In the genomic region with DNA sequence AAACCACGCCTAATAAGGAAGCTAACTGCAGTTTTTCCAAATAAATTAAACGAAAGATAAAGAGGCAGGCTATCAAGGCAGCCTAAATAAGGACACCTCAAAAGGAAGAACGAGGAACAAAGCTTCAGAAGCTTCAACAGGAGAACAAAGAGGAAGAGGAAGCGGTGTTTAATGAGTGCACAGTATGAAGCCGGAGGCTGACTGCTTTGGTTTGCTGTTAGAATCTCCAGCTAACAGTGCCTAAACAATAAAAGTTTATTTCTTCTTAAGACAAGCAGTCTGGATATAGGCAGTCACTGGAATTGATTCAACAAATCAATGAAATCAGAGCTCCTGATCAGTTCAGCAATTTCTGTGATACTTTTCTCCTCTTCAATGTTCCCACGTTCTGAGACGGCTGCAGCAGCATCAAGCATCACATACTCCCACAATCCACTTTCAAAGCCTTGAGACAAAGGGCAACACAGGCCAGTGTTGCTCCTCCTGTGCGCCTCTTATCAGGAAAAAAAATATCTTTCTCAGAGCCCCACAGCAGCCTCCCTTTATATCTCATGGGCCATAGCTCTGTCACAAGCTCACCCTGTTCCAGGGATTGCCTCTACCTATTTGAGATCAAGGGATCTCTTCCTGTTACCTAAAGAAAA, we compare ENCODE assay signal across 18 cellular contexts.
A peak's percentile ranks its signal among the peaks of the same experiment; 100 is the strongest.
DNase-seq lines count a peak whose midpoint lies in the region; ATAC-seq and TF ChIP-seq lines count a peak whose summit lies in the region.
"Had no signal": no experiment of that assay in that cellular context is flagged by ENCODE, and none has a peak within 500 bp of the region (broad histone marks: within the 10 kb centered on the region; RNA-seq: fewer than 3 reads in every experiment).

No MANE protein-coding gene starts in this region.

- no peak overlapping the region for H3K4me3 ChIP-seq in mucosa of descending colon
- H3K4me3 ChIP-seq in tibial artery, result no peak overlapping the region
- H3K4me3 ChIP-seq: colonic mucosa, esophagus muscularis mucosa, GM12878 had no signal

- no peaks in the 10 kb centered on the region for H3K36me3 Mint-ChIP-seq in WTC11

- no peaks in the 10 kb centered on the region for H3K27me3 Mint-ChIP-seq in WTC11 (ENCODE audit: low read depth)

- peak; percentile 70 for ATAC-seq in WTC11
- peak; percentile 54 for ATAC-seq in mucosa of descending colon
- ATAC-seq: activated T-cell treated with anti-CD3 and anti-CD28 coated beads, Interleukin-2, amount 50 U/mL, for 72 hours; GM12878; left colon had no signal

- peaks cover 69% of the 10 kb centered on the region for H3K4me1 Mint-ChIP-seq in WTC11

- CTCF ChIA-PET in WTC11 (lab: Charles Lee), result interaction anchor here (1.0 to 1.4 kb wide), 2 partner anchors 9 to 14 kb away, joined by 3 read pairs; no protein-coding TSS in a partner anchor

- H3K27me3 ChIP-seq in tibial artery, result no peaks in the 10 kb centered on the region
- H3K27me3 ChIP-seq: colonic mucosa, esophagus muscularis mucosa had no signal

- H3K36me3 ChIP-seq in mucosa of descending colon (ENCODE audit: low read depth) (no peaks in the 10 kb centered on the region), tibial artery (no peaks in the 10 kb centered on the region)
- H3K36me3 ChIP-seq: colonic mucosa, esophagus muscularis mucosa had no signal

- intact Hi-C loops in mucosa of descending colon (cut with DNase I, micrococcal nuclease) (no loop called here), tibial artery (cut with DNase I; ENCODE audit: low total_unique reads) (no loop called here)

- H3K9me3 Mint-ChIP-seq in WTC11, result no peaks in the 10 kb centered on the region
- H3K9me3 Mint-ChIP-seq: activated T-cell treated with anti-CD3 and anti-CD28 coated beads, Interleukin-2, amount 50 U/mL, for 72 hours had no signal

- H3K27ac Mint-ChIP-seq in WTC11, result peak overlapping the region; percentile 95
- H3K27ac Mint-ChIP-seq: activated T-cell treated with anti-CD3 and anti-CD28 coated beads, Interleukin-2, amount 50 U/mL, for 72 hours had no signal

- no peak for TF ChIP-seq CTCF in WTC11 (IDR thresholded peaks at IDR 0.05)
- TF ChIP-seq CTCF in mucosa of descending colon (IDR thresholded peaks at IDR 0.05), result no peak
- no peak for TF ChIP-seq CTCF in tibial artery (IDR thresholded peaks at IDR 0.05)

- H3K4me3 Mint-ChIP-seq in WTC11, result peak overlapping the region; percentile 36

- H3K27ac ChIP-seq in tibial artery, result no peak overlapping the region
- H3K27ac ChIP-seq: C4-2B, colonic mucosa, esophagus muscularis mucosa had no signal

- H3K4me1 ChIP-seq in mucosa of descending colon (ENCODE audit: low read depth) (no peaks in the 10 kb centered on the region), tibial artery (no peaks in the 10 kb centered on the region)
- H3K4me1 ChIP-seq: colonic mucosa had no signal

- H3K9me3 ChIP-seq in mucosa of descending colon, result no peaks in the 10 kb centered on the region
- H3K9me3 ChIP-seq in tibial artery, result no peaks in the 10 kb centered on the region
- H3K9me3 ChIP-seq: colonic mucosa, esophagus muscularis mucosa had no signal

- DNase-seq in ELF-1 (ENCODE audit: low read depth, low spot score) (peak; percentile 60), MV-4-11 (lab: John Stamatoyannopoulos, UW) (peak; percentile 35), WTC11 (ENCODE audit: low spot score) (no peak), mucosa of descending colon (no peak), tibial artery (no peak), foreskin melanocyte (no peak), AG08395 (ENCODE audit: low spot score) (no peak), NCI-H2081 (lab: John Stamatoyannopoulos, UW) (no peak)
- DNase-seq: activated T-cell treated with anti-CD3 and anti-CD28 coated beads, Interleukin-2, amount 50 U/mL, for 72 hours; aorta; colonic mucosa; head of caudate nucleus; left colon; NCI-H2171; T-helper 1 cell had no signal

- POLR2A ChIA-PET in WTC11 (lab: Charles Lee), result no interaction called here

TF ChIP-seq in WTC11, 78 proteins besides CTCF, POLR2A, EP300 and RAD21:
- TF ChIP-seq CREM (CRISPR knock-in tag; IDR thresholded peaks at IDR 0.05), result no peak
- TF ChIP-seq, protein P1, sequence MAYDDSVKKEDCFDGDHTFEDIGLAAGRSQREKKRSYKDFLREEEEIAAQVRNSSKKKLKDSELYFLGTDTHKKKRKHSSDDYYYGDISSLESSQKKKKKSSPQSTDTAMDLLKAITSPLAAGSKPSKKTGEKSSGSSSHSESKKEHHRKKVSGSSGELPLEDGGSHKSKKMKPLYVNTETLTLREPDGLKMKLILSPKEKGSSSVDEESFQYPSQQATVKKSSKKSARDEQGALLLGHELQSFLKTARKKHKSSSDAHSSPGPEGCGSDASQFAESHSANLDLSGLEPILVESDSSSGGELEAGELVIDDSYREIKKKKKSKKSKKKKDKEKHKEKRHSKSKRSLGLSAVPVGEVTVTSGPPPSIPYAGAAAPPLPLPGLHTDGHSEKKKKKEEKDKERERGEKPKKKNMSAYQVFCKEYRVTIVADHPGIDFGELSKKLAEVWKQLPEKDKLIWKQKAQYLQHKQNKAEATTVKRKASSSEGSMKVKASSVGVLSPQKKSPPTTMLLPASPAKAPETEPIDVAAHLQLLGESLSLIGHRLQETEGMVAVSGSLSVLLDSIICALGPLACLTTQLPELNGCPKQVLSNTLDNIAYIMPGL (CRISPR knock-in tag; IDR thresholded peaks at IDR 0.05), result no peak
- TF ChIP-seq RORB (CRISPR knock-in tag; IDR thresholded peaks at IDR 0.05), result no peak
- TF ChIP-seq ZNF138 (CRISPR knock-in tag; conservative IDR thresholded peaks at IDR 0.05), result no peak
- no peak for TF ChIP-seq SOX15 (CRISPR knock-in tag; IDR thresholded peaks at IDR 0.05)
- TF ChIP-seq FOXJ3 (CRISPR knock-in tag; IDR thresholded peaks at IDR 0.05; ENCODE audit: borderline replicate concordance), result no peak
- no peak for TF ChIP-seq ELF4 (CRISPR knock-in tag; IDR thresholded peaks at IDR 0.05; ENCODE audit: low read depth)
- no peak for TF ChIP-seq KAT7 (CRISPR knock-in tag; IDR thresholded peaks at IDR 0.05; ENCODE audit: borderline replicate concordance)
- TF ChIP-seq, protein P2, sequence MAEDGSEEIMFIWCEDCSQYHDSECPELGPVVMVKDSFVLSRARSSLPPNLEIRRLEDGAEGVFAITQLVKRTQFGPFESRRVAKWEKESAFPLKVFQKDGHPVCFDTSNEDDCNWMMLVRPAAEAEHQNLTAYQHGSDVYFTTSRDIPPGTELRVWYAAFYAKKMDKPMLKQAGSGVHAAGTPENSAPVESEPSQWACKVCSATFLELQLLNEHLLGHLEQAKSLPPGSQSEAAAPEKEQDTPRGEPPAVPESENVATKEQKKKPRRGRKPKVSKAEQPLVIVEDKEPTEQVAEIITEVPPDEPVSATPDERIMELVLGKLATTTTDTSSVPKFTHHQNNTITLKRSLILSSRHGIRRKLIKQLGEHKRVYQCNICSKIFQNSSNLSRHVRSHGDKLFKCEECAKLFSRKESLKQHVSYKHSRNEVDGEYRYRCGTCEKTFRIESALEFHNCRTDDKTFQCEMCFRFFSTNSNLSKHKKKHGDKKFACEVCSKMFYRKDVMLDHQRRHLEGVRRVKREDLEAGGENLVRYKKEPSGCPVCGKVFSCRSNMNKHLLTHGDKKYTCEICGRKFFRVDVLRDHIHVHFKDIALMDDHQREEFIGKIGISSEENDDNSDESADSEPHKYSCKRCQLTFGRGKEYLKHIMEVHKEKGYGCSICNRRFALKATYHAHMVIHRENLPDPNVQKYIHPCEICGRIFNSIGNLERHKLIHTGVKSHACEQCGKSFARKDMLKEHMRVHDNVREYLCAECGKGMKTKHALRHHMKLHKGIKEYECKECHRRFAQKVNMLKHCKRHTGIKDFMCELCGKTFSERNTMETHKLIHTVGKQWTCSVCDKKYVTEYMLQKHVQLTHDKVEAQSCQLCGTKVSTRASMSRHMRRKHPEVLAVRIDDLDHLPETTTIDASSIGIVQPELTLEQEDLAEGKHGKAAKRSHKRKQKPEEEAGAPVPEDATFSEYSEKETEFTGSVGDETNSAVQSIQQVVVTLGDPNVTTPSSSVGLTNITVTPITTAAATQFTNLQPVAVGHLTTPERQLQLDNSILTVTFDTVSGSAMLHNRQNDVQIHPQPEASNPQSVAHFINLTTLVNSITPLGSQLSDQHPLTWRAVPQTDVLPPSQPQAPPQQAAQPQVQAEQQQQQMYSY (CRISPR knock-in tag; IDR thresholded peaks at IDR 0.05), result no peak
- TF ChIP-seq ZNF219 (CRISPR knock-in tag; IDR thresholded peaks at IDR 0.05; ENCODE audit: borderline replicate concordance), result no peak
- no peak for TF ChIP-seq ZNF121 (CRISPR knock-in tag; IDR thresholded peaks at IDR 0.05)
- TF ChIP-seq, protein P3, sequence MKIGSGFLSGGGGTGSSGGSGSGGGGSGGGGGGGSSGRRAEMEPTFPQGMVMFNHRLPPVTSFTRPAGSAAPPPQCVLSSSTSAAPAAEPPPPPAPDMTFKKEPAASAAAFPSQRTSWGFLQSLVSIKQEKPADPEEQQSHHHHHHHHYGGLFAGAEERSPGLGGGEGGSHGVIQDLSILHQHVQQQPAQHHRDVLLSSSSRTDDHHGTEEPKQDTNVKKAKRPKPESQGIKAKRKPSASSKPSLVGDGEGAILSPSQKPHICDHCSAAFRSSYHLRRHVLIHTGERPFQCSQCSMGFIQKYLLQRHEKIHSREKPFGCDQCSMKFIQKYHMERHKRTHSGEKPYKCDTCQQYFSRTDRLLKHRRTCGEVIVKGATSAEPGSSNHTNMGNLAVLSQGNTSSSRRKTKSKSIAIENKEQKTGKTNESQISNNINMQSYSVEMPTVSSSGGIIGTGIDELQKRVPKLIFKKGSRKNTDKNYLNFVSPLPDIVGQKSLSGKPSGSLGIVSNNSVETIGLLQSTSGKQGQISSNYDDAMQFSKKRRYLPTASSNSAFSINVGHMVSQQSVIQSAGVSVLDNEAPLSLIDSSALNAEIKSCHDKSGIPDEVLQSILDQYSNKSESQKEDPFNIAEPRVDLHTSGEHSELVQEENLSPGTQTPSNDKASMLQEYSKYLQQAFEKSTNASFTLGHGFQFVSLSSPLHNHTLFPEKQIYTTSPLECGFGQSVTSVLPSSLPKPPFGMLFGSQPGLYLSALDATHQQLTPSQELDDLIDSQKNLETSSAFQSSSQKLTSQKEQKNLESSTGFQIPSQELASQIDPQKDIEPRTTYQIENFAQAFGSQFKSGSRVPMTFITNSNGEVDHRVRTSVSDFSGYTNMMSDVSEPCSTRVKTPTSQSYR (CRISPR knock-in tag; IDR thresholded peaks at IDR 0.05), result no peak

Comparison
In these comparisons a context has a peak if more than half of its experiments do, and no peak if none do; other contexts are left out.
1. DNase-seq: peak in ELF-1 (single experiment) and MV-4-11 (single experiment); none in WTC11 (single experiment), mucosa of descending colon (0 of 3), tibial artery (0 of 2), foreskin melanocyte (single experiment), AG08395 (single experiment) and NCI-H2081 (0 of 2).